In the genomic region with DNA sequence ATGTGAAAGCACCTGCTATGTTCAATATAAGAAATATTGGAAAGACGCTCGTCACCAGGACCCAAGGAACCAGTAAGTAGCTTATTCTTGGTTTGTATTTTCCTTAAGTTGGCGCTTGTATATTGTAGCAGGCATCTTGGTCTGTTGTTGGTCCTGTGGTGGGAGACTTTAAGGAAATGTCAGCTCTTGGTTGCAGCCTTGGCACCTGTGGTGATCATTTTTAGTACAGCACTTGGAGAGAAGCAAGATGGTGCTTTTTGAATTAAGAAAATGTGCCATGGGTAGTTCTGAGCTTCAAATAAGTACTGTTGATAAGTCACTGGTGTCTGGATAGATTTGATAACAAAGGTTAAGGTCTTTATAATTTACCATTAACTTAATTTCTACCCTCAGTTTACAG, we compare ENCODE assay signal across 2 cellular contexts.
TF ChIP-seq lines count a peak whose summit lies in the region.

No MANE protein-coding gene starts in this region.

TF ChIP-seq in HCT116, 20 proteins besides CTCF, POLR2A, EP300 and RAD21 (continued from another document):
- no peak for TF ChIP-seq ZBTB33 (IDR thresholded peaks at IDR 0.05; ENCODE audit: extremely low read depth, insufficient replicate concordance, low read length)
- no peak for TF ChIP-seq EGR1 (IDR thresholded peaks at IDR 0.05; ENCODE audit: low read depth)
- no peak for TF ChIP-seq SIN3A (IDR thresholded peaks at IDR 0.05; ENCODE audit: low read depth)
TF ChIP-seq in HCT116: peak in this region for 0.

TF ChIP-seq in WTC11, 78 proteins besides CTCF, POLR2A, EP300 and RAD21 (continued from another document):
- TF ChIP-seq, protein P1, sequence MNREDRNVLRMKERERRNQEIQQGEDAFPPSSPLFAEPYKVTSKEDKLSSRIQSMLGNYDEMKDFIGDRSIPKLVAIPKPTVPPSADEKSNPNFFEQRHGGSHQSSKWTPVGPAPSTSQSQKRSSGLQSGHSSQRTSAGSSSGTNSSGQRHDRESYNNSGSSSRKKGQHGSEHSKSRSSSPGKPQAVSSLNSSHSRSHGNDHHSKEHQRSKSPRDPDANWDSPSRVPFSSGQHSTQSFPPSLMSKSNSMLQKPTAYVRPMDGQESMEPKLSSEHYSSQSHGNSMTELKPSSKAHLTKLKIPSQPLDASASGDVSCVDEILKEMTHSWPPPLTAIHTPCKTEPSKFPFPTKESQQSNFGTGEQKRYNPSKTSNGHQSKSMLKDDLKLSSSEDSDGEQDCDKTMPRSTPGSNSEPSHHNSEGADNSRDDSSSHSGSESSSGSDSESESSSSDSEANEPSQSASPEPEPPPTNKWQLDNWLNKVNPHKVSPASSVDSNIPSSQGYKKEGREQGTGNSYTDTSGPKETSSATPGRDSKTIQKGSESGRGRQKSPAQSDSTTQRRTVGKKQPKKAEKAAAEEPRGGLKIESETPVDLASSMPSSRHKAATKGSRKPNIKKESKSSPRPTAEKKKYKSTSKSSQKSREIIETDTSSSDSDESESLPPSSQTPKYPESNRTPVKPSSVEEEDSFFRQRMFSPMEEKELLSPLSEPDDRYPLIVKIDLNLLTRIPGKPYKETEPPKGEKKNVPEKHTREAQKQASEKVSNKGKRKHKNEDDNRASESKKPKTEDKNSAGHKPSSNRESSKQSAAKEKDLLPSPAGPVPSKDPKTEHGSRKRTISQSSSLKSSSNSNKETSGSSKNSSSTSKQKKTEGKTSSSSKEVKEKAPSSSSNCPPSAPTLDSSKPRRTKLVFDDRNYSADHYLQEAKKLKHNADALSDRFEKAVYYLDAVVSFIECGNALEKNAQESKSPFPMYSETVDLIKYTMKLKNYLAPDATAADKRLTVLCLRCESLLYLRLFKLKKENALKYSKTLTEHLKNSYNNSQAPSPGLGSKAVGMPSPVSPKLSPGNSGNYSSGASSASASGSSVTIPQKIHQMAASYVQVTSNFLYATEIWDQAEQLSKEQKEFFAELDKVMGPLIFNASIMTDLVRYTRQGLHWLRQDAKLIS (CRISPR knock-in tag; IDR thresholded peaks at IDR 0.05; ENCODE audit: borderline replicate concordance) = no peak
- TF ChIP-seq ZNF232 (CRISPR knock-in tag; IDR thresholded peaks at IDR 0.05) (no peak), TP53 (CRISPR knock-in tag; IDR thresholded peaks at IDR 0.05) (no peak), ETV6 (CRISPR knock-in tag; IDR thresholded peaks at IDR 0.05) (no peak), TEAD1 (CRISPR knock-in tag; IDR thresholded peaks at IDR 0.05) (no peak)
TF ChIP-seq in WTC11: peak in this region for 0.
